8 cellular contexts compared by ENCODE assay signal in genomic region chr10:17742918-17743317, GRCh38. TPM values are rescaled to one million over a fixed set of nuclear protein-coding genes. Genes with fewer than 3 reads are reported as not detected.
A peak's percentile ranks its signal among the peaks of the same experiment; 100 is the strongest.
DNase-seq lines count a peak whose midpoint lies in the region; TF ChIP-seq lines count a peak whose summit lies in the region.

No MANE protein-coding gene starts in this region.

- H3K27me3 ChIP-seq in ovary (no peaks in the 10 kb centered on the region), thyroid gland (no peaks in the 10 kb centered on the region)

- H3K36me3 ChIP-seq in ovary: no peaks in the 10 kb centered on the region
- no peaks in the 10 kb centered on the region for H3K36me3 ChIP-seq in thyroid gland

- H3K4me1 ChIP-seq in ovary (ENCODE audit: insufficient read depth) (no peaks in the 10 kb centered on the region), thyroid gland (peaks cover 0 to 6% of the 10 kb centered on the region in 2 donors)

- H3K4me3 ChIP-seq in ovary: no peak overlapping the region
- no peak overlapping the region for H3K4me3 ChIP-seq in thyroid gland (replicated peaks in 1 of 3)

- TF ChIP-seq EP300 in ovary (IDR thresholded peaks at IDR 0.05): no peak

- intact Hi-C loops in ovary (cut with DNase I): loop anchor here in 1 of 4 donors (5.0 kb wide), 1 partner anchor 136 kb away; no protein-coding TSS in a partner anchor
- intact Hi-C loops in thyroid gland (cut with DNase I): loop anchor here (5.0 kb wide), 1 partner anchor 136 kb away; no protein-coding TSS in a partner anchor

- in situ Hi-C loops in GM13976 (cut with MboI; ENCODE audit: low sequenced_read_pairs, unreplicated experiment): loop anchor here (5.0 kb wide), 1 partner anchor 136 kb away; no protein-coding TSS in a partner anchor

- TF ChIP-seq CTCF in 22Rv1 (IDR thresholded peaks at IDR 0.05) (peak; percentile 90), GM13976 (IDR thresholded peaks at IDR 0.05; ENCODE audit: borderline replicate concordance, control extremely low read depth, extremely low read depth, insufficient read depth, missing control alignments) (peak; percentile 66), ovary (IDR thresholded peaks at IDR 0.05) (peak; percentile 54 to 57 (median 57)), thyroid gland (IDR thresholded peaks at IDR 0.05) (peak; percentile 71 to 92 (median 80))

- 31 to 38% (median 37%) methylated on average over 14 of the region's 14 CpGs for WGBS in ovary, 3 donors
- 23 to 26% methylated on average over 14 of the region's 14 CpGs for WGBS in thyroid gland, 2 donors

- no peak for TF ChIP-seq POLR2A in ovary (IDR thresholded peaks at IDR 0.05)
- no peak for TF ChIP-seq POLR2A in thyroid gland (IDR thresholded peaks at IDR 0.05)

- DNase-seq in GM13976 (ENCODE audit: low spot score) (peak; percentile 52), NCI-H69 (lab: John Stamatoyannopoulos, UW) (peak; percentile 14), activated T-cell treated with anti-CD3 and anti-CD28 coated beads for 4 hours (peak; percentile 63), fibroblast of peridontal ligament (ENCODE audit: extremely low read depth) (peak; percentile 78), ovary (peak; percentile 46 to 73 (median 69)), thyroid gland (peak; percentile 42 to 68), cortex of kidney (lab: John Stamatoyannopoulos, UW) (no peak)

- no peak overlapping the region for H3K27ac ChIP-seq in 22Rv1
- no peak overlapping the region for H3K27ac ChIP-seq in ovary
- no peak overlapping the region for H3K27ac ChIP-seq in thyroid gland

- H3K9me3 ChIP-seq in ovary (no peaks in the 10 kb centered on the region), thyroid gland (no peaks in the 10 kb centered on the region)

RNA-seq across cellular contexts. Expression of gene TMEM236, which starts 9.1 kb away (rescaled TPM):
- under 1 TPM; 0.11 to 0.72 (median 0.32) TPM for total RNA-seq in ovary
- polyA plus RNA-seq in ovary: under 1 TPM; 0.12 to 0.57 TPM
- 1 to 10 TPM in 1 of 4 donors, under 1 TPM in 3; 0.21 to 1.3 (median 0.48) TPM for total RNA-seq in thyroid gland
